Comparison of ENCODE assay signal across 12 cellular contexts in the genomic region with DNA sequence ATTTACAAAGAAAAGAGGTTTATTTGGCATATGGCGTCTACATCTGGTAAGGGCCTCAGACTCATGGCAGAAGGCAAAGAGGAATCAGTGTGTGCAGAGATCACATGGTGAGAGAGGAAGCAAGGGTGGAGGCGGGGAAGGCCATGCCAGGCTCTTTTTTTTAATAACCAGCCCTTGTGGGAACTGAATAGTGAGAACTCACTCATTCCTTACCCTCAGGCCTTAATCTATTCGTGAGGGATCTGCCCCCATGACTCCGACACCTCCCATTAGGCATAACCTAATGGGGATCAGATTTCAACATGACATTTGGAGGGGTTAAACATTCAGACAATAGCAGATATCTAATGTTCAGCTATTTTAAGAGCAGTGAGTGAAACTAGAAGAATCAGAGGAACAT. TPM values are rescaled to one million over a fixed set of nuclear protein-coding genes. Genes with fewer than 3 reads are reported as not detected.
A peak's percentile ranks its signal among the peaks of the same experiment; 100 is the strongest.
DNase-seq lines count a peak whose midpoint lies in the region; ATAC-seq and TF ChIP-seq lines count a peak whose summit lies in the region.
"Had no signal": no experiment of that assay in that cellular context is flagged by ENCODE, and none has a peak within 500 bp of the region (broad histone marks: within the 10 kb centered on the region; RNA-seq: fewer than 3 reads in every experiment).

No MANE protein-coding gene starts in this region.

- DNase-seq in activated CD4-positive, alpha-beta T cell treated with anti-CD3 and anti-CD28 coated beads for 36 hours = peak; percentile 16
- no peak for DNase-seq in activated CD4-positive, alpha-beta T cell treated with anti-CD3 and anti-CD28 coated beads for 4 hours
- no peak for DNase-seq in activated CD8-positive, alpha-beta T cell treated with anti-CD3 and anti-CD28 coated beads for 36 hours
- DNase-seq in right cardiac atrium = no peak
- no peak for DNase-seq in stimulated activated naive CD8-positive, alpha-beta T cell treated with anti-CD3 and anti-CD28 coated beads, Interleukin-15, Interleukin-2, amounts not matched to agents 100 U/mL and 50 U/mL, for 24 hours
- DNase-seq in SHP77 (lab: John Stamatoyannopoulos, UW) = no peak
- DNase-seq in inferior parietal cortex (ENCODE audit: extremely low spot score) = no peak
- DNase-seq: NCI-H1092 had no signal

- no peaks in the 10 kb centered on the region for H3K27me3 ChIP-seq in right cardiac atrium (ENCODE audit: control insufficient read depth, insufficient read depth)

- CTCF ChIA-PET in activated CD4-positive, alpha-beta T cell treated with anti-CD3 and anti-CD28 coated beads for 36 hours (lab: Charles Lee) = interaction anchor here (0.6 to 1.0 kb wide), 2 partner anchors 24 to 40 kb away, joined by 3 read pairs; no protein-coding TSS in a partner anchor
- CTCF ChIA-PET in activated CD8-positive, alpha-beta T cell treated with anti-CD3 and anti-CD28 coated beads for 36 hours (lab: Charles Lee) = no interaction called here

- peaks cover 53% of the 10 kb centered on the region for H3K4me1 Mint-ChIP-seq in activated CD4-positive, alpha-beta T cell treated with anti-CD3 and anti-CD28 coated beads for 36 hours
- H3K4me1 Mint-ChIP-seq in activated CD8-positive, alpha-beta T cell treated with anti-CD3 and anti-CD28 coated beads for 36 hours (ENCODE audit: low read depth) = peaks cover 70% of the 10 kb centered on the region

- no peak overlapping the region for H3K4me3 ChIP-seq in right cardiac atrium (ENCODE audit: low read length)
- H3K4me3 ChIP-seq: A549 had no signal

- H3K27me3 Mint-ChIP-seq in activated CD4-positive, alpha-beta T cell treated with anti-CD3 and anti-CD28 coated beads for 36 hours = no peaks in the 10 kb centered on the region
- H3K27me3 Mint-ChIP-seq in activated CD8-positive, alpha-beta T cell treated with anti-CD3 and anti-CD28 coated beads for 36 hours = no peaks in the 10 kb centered on the region

- peak overlapping the region; percentile 75 for H3K27ac Mint-ChIP-seq in activated CD4-positive, alpha-beta T cell treated with anti-CD3 and anti-CD28 coated beads for 36 hours
- H3K27ac Mint-ChIP-seq in activated CD8-positive, alpha-beta T cell treated with anti-CD3 and anti-CD28 coated beads for 36 hours = peak overlapping the region; percentile 48

- TF ChIP-seq CTCF in activated CD8-positive, alpha-beta T cell treated with anti-CD3 and anti-CD28 coated beads for 36 hours (IDR thresholded peaks at IDR 0.05) = no peak

- no peak overlapping the region for H3K4me3 Mint-ChIP-seq in activated CD4-positive, alpha-beta T cell treated with anti-CD3 and anti-CD28 coated beads for 36 hours
- H3K4me3 Mint-ChIP-seq in activated CD8-positive, alpha-beta T cell treated with anti-CD3 and anti-CD28 coated beads for 36 hours = no peak overlapping the region

- WGBS in right cardiac atrium = 46% methylated on average over 4 of the region's 4 CpGs

- H3K27ac ChIP-seq in right cardiac atrium (ENCODE audit: low read length) = peak overlapping the region; percentile 1
- H3K27ac ChIP-seq: A549, parathyroid adenoma, RWPE1 had no signal

- peak; percentile 53 for ATAC-seq in activated CD4-positive, alpha-beta T cell treated with anti-CD3 and anti-CD28 coated beads for 36 hours
- peak; percentile 27 for ATAC-seq in activated CD8-positive, alpha-beta T cell treated with anti-CD3 and anti-CD28 coated beads for 36 hours
- ATAC-seq in right cardiac atrium = peak; percentile 71 to 77
- ATAC-seq in stimulated activated naive CD8-positive, alpha-beta T cell treated with anti-CD3 and anti-CD28 coated beads, Interleukin-15, Interleukin-2, amounts not matched to agents 100 U/mL and 50 U/mL, for 24 hours = peak; percentile 36
- ATAC-seq in GM21825 (IDR thresholded peaks at IDR 0.05; ENCODE audit: unreplicated experiment) = no peak
- ATAC-seq: A549 had no signal

- peaks cover 24% of the 10 kb centered on the region for H3K9me3 Mint-ChIP-seq in activated CD4-positive, alpha-beta T cell treated with anti-CD3 and anti-CD28 coated beads for 36 hours (ENCODE audit: low read depth)
- peaks cover 22% of the 10 kb centered on the region for H3K9me3 Mint-ChIP-seq in activated CD8-positive, alpha-beta T cell treated with anti-CD3 and anti-CD28 coated beads for 36 hours

- H3K4me1 ChIP-seq in right cardiac atrium (ENCODE audit: control insufficient read depth, insufficient read depth, low read length) = no peaks in the 10 kb centered on the region
- H3K4me1 ChIP-seq: A549, parathyroid adenoma had no signal

- no peaks in the 10 kb centered on the region for H3K9me3 ChIP-seq in right cardiac atrium (ENCODE audit: control insufficient read depth, low read length)
- H3K9me3 ChIP-seq: A549 had no signal

- POLR2A ChIA-PET in activated CD4-positive, alpha-beta T cell treated with anti-CD3 and anti-CD28 coated beads for 36 hours (lab: Charles Lee) = no interaction called here
- POLR2A ChIA-PET in activated CD8-positive, alpha-beta T cell treated with anti-CD3 and anti-CD28 coated beads for 36 hours (lab: Charles Lee) = interaction anchor here (1.2 kb wide), 1 partner anchor 58 kb away, joined by 3 read pairs; no protein-coding TSS in a partner anchor

- intact Hi-C loops in activated CD4-positive, alpha-beta T cell treated with anti-CD3 and anti-CD28 coated beads for 36 hours (cut with DNase I, micrococcal nuclease) = no loop called here
- intact Hi-C loops in activated CD8-positive, alpha-beta T cell treated with anti-CD3 and anti-CD28 coated beads for 36 hours (cut with micrococcal nuclease) = no loop called here
- intact Hi-C loops in right cardiac atrium (cut with DNase I) = no loop called here

- H3K36me3 Mint-ChIP-seq in activated CD4-positive, alpha-beta T cell treated with anti-CD3 and anti-CD28 coated beads for 36 hours (ENCODE audit: low read depth) = peaks cover 57% of the 10 kb centered on the region
- peaks cover 71% of the 10 kb centered on the region for H3K36me3 Mint-ChIP-seq in activated CD8-positive, alpha-beta T cell treated with anti-CD3 and anti-CD28 coated beads for 36 hours (ENCODE audit: low read depth)

RNA-seq across cellular contexts. Expression of gene ATM, which starts 55.7 kb away (rescaled TPM):
- 10 to 100 TPM; 32.8 to 36.1 TPM for total RNA-seq in activated CD4-positive, alpha-beta T cell treated with anti-CD3 and anti-CD28 coated beads for 36 hours
- 10 to 100 TPM; 75.8 to 77.5 TPM for total RNA-seq in activated CD8-positive, alpha-beta T cell treated with anti-CD3 and anti-CD28 coated beads for 36 hours
- 10 to 100 TPM; 39.7 to 46.5 (median 45.3) TPM for total RNA-seq in right cardiac atrium
- polyA plus RNA-seq in right cardiac atrium = 18.4 TPM

RNA-seq across cellular contexts. Expression of gene NPAT, which starts 56.1 kb away (rescaled TPM):
- 10 to 100 TPM; 28.4 to 45.2 TPM for total RNA-seq in activated CD4-positive, alpha-beta T cell treated with anti-CD3 and anti-CD28 coated beads for 36 hours
- total RNA-seq in activated CD8-positive, alpha-beta T cell treated with anti-CD3 and anti-CD28 coated beads for 36 hours = 10 to 100 TPM; 32.1 to 37.1 TPM
- total RNA-seq in right cardiac atrium = 10 to 100 TPM in 2 of 4 donors, 1 to 10 TPM in 2; 9.6 to 10.3 (median 10.0) TPM
- polyA plus RNA-seq in right cardiac atrium = 2.8 TPM
